ENCODE assay signal across 20 cellular contexts in the genomic region with DNA sequence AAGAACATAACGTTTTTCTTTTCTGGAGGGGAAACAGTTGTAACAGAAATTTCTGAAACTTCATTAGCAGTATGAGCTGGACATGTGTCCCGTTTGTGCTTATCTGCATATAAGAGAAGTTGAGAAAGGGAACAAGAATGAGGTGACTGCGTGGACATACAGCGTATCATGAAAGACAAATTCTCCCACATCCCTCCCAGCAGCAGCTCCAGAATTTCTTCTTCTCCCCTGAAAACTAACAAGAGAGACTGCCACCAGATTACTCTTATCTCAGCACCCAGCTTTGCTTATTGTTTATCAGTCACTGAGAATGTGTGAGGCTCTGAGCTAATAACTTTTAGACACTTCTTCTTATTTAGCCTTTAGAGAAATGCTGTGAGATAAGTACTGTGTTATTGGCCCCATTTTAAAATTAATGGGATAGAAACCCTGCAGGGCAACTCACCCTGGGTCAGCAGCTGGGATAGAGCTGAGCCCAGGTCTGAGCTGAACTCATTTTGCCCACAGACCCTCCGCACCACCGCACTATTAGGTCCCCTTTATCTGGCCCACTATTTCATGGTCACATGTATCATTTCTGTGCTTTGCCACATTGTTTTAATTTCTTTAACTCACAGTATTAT. TPM values are rescaled to one million over a fixed set of nuclear protein-coding genes. Genes with fewer than 3 reads are reported as not detected.
"Had no signal": no experiment of that assay in that cellular context is flagged by ENCODE, and none has a peak within 500 bp of the region (broad histone marks: within the 10 kb centered on the region; RNA-seq: fewer than 3 reads in every experiment).

No MANE protein-coding gene starts in this region.

RNA-seq across cellular contexts. Expression of a gene that starts 18.7 kb away (rescaled TPM):
- total RNA-seq: colonic mucosa; dermis microvascular lymphatic vessel endothelial cell; endothelial cell of umbilical vein; epithelial cell of proximal tubule; esophagus mucosa; esophagus squamous epithelium; gastrocnemius medialis; glomerular endothelial cell; kidney epithelial cell; left cardiac atrium; left lung; left ventricle myocardium superior; lower leg skin; lower lobe of right lung; lung microvascular endothelial cell; mononuclear cell; mucosa of gallbladder; naive thymus-derived CD4-positive, alpha-beta T cell had no signal
- polyA plus RNA-seq: endothelial cell of umbilical vein; heart right ventricle; keratinocyte; naive thymus-derived CD4-positive, alpha-beta T cell had no signal
